ENCODE assay signal across 29 cellular contexts in genomic region chr2:19644763-19645162, GRCh38.
DNase-seq lines count a peak whose midpoint lies in the region; TF ChIP-seq lines count a peak whose summit lies in the region.
"Had no signal": no experiment of that assay in that cellular context is flagged by ENCODE, and none has a peak within 500 bp of the region (broad histone marks: within the 10 kb centered on the region; RNA-seq: fewer than 3 reads in every experiment).

No MANE protein-coding gene starts in this region.

- H3K9ac ChIP-seq in OCI-LY3 (ENCODE audit: low read length): peak overlapping the region; percentile 57; the same call in 1 of the 2 replicates
- H3K9ac ChIP-seq: BLaER1; BLaER1 treated with 17β-estradiol and CSF1 and Interleukin-3, amounts not matched to agents 10 nM and 100 nM had no signal

- no peak for DNase-seq in activated naive CD4-positive, alpha-beta T cell treated with Interleukin-2 at 50 U/mL for 16 hours
- no peak for DNase-seq in NCI-H526 treated with DMSO at 0.1 percent for 48 hours (lab: John Stamatoyannopoulos, UW)
- DNase-seq: 8988T; ACHN; AML-193; BE2C; C1 segment of cervical spinal cord; Caco-2; Calu3; CD4-positive, alpha-beta memory T cell; CD4-positive, alpha-beta T cell; CD4-positive, CD25-positive, alpha-beta regulatory T cell; CD8-positive, alpha-beta memory T cell; CD8-positive, alpha-beta T cell; COR-L47; DMS 273 treated with DMSO at 0.1 percent for 48 hours; DMS153; DMS53; DMS79; DMS79 treated with DMSO at 0.1 percent for 48 hours; DND-41; EL had no signal

- TF ChIP-seq CTCF in HEK293 (tag by site-specific recombination; IDR thresholded peaks at IDR 0.05): no peak
- TF ChIP-seq CTCF in OCI-LY3 (IDR thresholded peaks at IDR 0.05; ENCODE audit: low read depth, low read length): no peak

- H3K27me3 ChIP-seq in OCI-LY3 (ENCODE audit: low read depth, low read length): no peaks in the 10 kb centered on the region
- H3K27me3 ChIP-seq: BE2C; BLaER1; BLaER1 treated with 17β-estradiol and CSF1 and Interleukin-3, amounts not matched to agents 10 nM and 100 nM had no signal

- H3K27ac ChIP-seq in HEK293 (ENCODE audit: extremely low read depth, low read depth, low read length) (no peak overlapping the region), OCI-LY3 (ENCODE audit: low read length) (peak overlapping the region; percentile 91)
- H3K27ac ChIP-seq: 22Rv1; A549; BLaER1; BLaER1 treated with 17β-estradiol and CSF1 and Interleukin-3, amounts not matched to agents 10 nM and 100 nM; C4-2B had no signal

- no peaks in the 10 kb centered on the region for H3K36me3 ChIP-seq in HEK293 (ENCODE audit: control insufficient read depth in 2 of 2, insufficient read depth in 1 of 2, low read length in 2 of 2)
- H3K36me3 ChIP-seq in OCI-LY3 (replicated peaks; ENCODE audit: low read depth, low read length): no peaks in the 10 kb centered on the region
- H3K36me3 ChIP-seq: BE2C; BLaER1; BLaER1 treated with 17β-estradiol and CSF1 and Interleukin-3, amounts not matched to agents 10 nM and 100 nM had no signal

- H3K9me3 ChIP-seq in HEK293 (ENCODE audit: control insufficient read depth, insufficient read depth, low read depth, low read length) (no peaks in the 10 kb centered on the region), OCI-LY3 (ENCODE audit: insufficient read depth, low read length) (no peaks in the 10 kb centered on the region)
- H3K9me3 ChIP-seq: A549; BE2C; BLaER1 treated with 17β-estradiol and CSF1 and Interleukin-3, amounts not matched to agents 10 nM and 100 nM had no signal

- CTCF ChIA-PET in HEK293 (lab: Yijun Ruan, JAX): interaction anchor here (0.6 kb wide), 1 partner anchor 1141 kb away, joined by 3 read pairs; no protein-coding TSS in a partner anchor

- H3K4me3 ChIP-seq in HEK293 (ENCODE audit: low read depth, low read length): no peak overlapping the region
- no peak overlapping the region for H3K4me3 ChIP-seq in OCI-LY3 (ENCODE audit: low read length)
- H3K4me3 ChIP-seq: A549; BLaER1; BLaER1 treated with 17β-estradiol and CSF1 and Interleukin-3, amounts not matched to agents 10 nM and 100 nM had no signal

- H3K4me1 ChIP-seq in HEK293 (ENCODE audit: control insufficient read depth, insufficient read depth, low read length) (no peaks in the 10 kb centered on the region), OCI-LY3 (ENCODE audit: low read length) (peaks cover 64% of the 10 kb centered on the region)
- H3K4me1 ChIP-seq: BE2C, BLaER1, Caco-2 had no signal

- no peaks in the 10 kb centered on the region for H3K79me2 ChIP-seq in OCI-LY3 (ENCODE audit: low read length)

- H4K20me1 ChIP-seq in OCI-LY3 (ENCODE audit: insufficient read depth, low read length): no peaks in the 10 kb centered on the region
- H4K20me1 ChIP-seq: BLaER1; BLaER1 treated with 17β-estradiol and CSF1 and Interleukin-3, amounts not matched to agents 10 nM and 100 nM had no signal

- H3K4me2 ChIP-seq in OCI-LY3 (ENCODE audit: low read length): peak overlapping the region; percentile 66; the same call in 1 of the 2 replicates
- H3K4me2 ChIP-seq: A549; BLaER1; BLaER1 treated with 17β-estradiol and CSF1 and Interleukin-3, amounts not matched to agents 10 nM and 100 nM had no signal

- H2AFZ ChIP-seq in OCI-LY3 (ENCODE audit: low read depth, low read length): peak overlapping the region; percentile 23; the same call in 1 of the 2 replicates

- POLR2A ChIA-PET in HEK293 (lab: Yijun Ruan, JAX): no interaction called here

TF ChIP-seq in HEK293, 187 proteins besides CTCF, POLR2A, EP300 and RAD21:
- TF ChIP-seq ZNF610 (tag by site-specific recombination; IDR thresholded peaks at IDR 0.05; ENCODE audit: borderline replicate concordance) (no peak), MEIS1 (CRISPR knock-in tag; IDR thresholded peaks at IDR 0.05; ENCODE audit: borderline replicate concordance) (no peak), TRIM28 (IDR thresholded peaks at IDR 0.05; ENCODE audit: borderline replicate concordance, low read length) (no peak), ZNF112 (tag by site-specific recombination; IDR thresholded peaks at IDR 0.05) (no peak), SP7 (tag by site-specific recombination; IDR thresholded peaks at IDR 0.05) (no peak), ZNF529 (tag by site-specific recombination; IDR thresholded peaks at IDR 0.05; ENCODE audit: insufficient replicate concordance) (peak; percentile 94), PRDM1 (tag by site-specific recombination; IDR thresholded peaks at IDR 0.05) (no peak)
